In the genomic region with DNA sequence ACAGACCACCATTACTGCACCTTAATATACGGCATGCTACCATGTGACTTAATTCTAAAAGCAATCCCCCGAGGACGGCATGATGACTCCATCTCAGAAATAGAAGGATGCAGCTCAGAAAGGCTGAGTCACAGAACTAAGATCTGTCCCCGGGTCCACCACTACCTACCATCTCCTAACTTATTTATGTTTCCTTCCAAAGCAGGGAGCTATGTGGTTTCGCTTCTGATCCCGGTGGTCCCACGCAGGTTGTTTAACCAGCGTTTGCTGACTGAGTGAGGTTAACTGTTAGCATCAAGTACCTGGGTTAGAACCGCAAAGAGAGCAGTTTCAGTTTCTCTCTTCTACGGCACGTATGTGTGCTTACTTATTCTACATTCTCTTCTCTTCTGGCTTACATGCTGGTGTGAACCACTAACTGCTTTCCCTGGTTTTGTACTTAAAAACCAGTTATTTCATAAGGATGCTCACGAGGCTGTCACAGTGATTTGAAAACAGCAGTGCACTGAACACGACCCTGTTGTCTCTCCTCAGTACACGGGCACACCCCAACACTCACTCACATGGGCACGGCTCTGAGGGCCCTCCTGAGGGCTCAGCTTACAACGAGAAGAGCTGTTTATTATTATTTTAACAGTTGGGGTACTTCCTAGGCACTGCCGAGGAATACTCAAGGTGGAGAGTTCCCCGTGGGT, we compare ENCODE assay signal across 10 cellular contexts.
DNase-seq lines count a peak whose midpoint lies in the region; ATAC-seq lines count a peak whose summit lies in the region.
"Had no signal": no experiment of that assay in that cellular context is flagged by ENCODE, and none has a peak within 500 bp of the region (broad histone marks: within the 10 kb centered on the region; RNA-seq: fewer than 3 reads in every experiment).

No MANE protein-coding gene starts in this region.

- no peaks in the 10 kb centered on the region for H3K27me3 Mint-ChIP-seq in T-helper 1 cell treated with Interleukin-12 subunit alpha and Interleukin-12 subunit beta and Interleukin-4 antibody, amounts not matched to agents 30 μg/mL and 1 μg/mL, for 36 hours (ENCODE audit: low read depth)
- H3K27me3 Mint-ChIP-seq in stimulated activated naive CD8-positive, alpha-beta T cell treated with anti-CD3 and anti-CD28 coated beads, Interleukin-15, Interleukin-2, amounts not matched to agents 100 ng/mL and 50 ng/mL, for 24 hours = no peaks in the 10 kb centered on the region

- H3K79me1 ChIP-seq in trophoblast cell (ENCODE audit: low read length) = no peaks in the 10 kb centered on the region

- peak overlapping the region; percentile 87 for H3K4me3 Mint-ChIP-seq in T-helper 1 cell treated with Interleukin-12 subunit alpha and Interleukin-12 subunit beta and Interleukin-4 antibody, amounts not matched to agents 30 μg/mL and 1 μg/mL, for 36 hours
- peak overlapping the region; percentile 77 for H3K4me3 Mint-ChIP-seq in stimulated activated naive CD8-positive, alpha-beta T cell treated with anti-CD3 and anti-CD28 coated beads, Interleukin-15, Interleukin-2, amounts not matched to agents 100 ng/mL and 50 ng/mL, for 24 hours

- no peak overlapping the region for H2BK120ac ChIP-seq in trophoblast cell (ENCODE audit: insufficient read depth, low read length, poor library complexity)

- no peak overlapping the region for H2AFZ ChIP-seq in trophoblast cell (ENCODE audit: insufficient read depth, low read length, poor library complexity)
- H2AFZ ChIP-seq: parathyroid adenoma had no signal

- no peak overlapping the region for H3K23ac ChIP-seq in trophoblast cell (ENCODE audit: low read length)

- H4K12ac ChIP-seq in trophoblast cell (ENCODE audit: low read depth, low read length) = no peak overlapping the region

- H4K91ac ChIP-seq in trophoblast cell (ENCODE audit: low read depth, low read length) = no peak overlapping the region

- H3K9me3 Mint-ChIP-seq in T-helper 1 cell treated with Interleukin-12 subunit alpha and Interleukin-12 subunit beta and Interleukin-4 antibody, amounts not matched to agents 30 μg/mL and 1 μg/mL, for 36 hours = no peaks in the 10 kb centered on the region
- H3K9me3 Mint-ChIP-seq in stimulated activated naive CD8-positive, alpha-beta T cell treated with anti-CD3 and anti-CD28 coated beads, Interleukin-15, Interleukin-2, amounts not matched to agents 100 ng/mL and 50 ng/mL, for 24 hours = no peaks in the 10 kb centered on the region

- no peak overlapping the region for H4K8ac ChIP-seq in trophoblast cell (ENCODE audit: low read depth, low read length)

- no peak overlapping the region for H3K9ac ChIP-seq in trophoblast cell (ENCODE audit: low read length)
- H3K9ac ChIP-seq: parathyroid adenoma had no signal

- peak overlapping the region in 1 of 2 donors; percentile 34 for H3K4me3 ChIP-seq in esophagus (ENCODE audit: low read depth in 1 of 2, low read length in 2 of 2)
- H3K4me3 ChIP-seq in trophoblast cell (ENCODE audit: low read depth, low read length) = no peak overlapping the region
- H3K4me3 ChIP-seq: SK-N-MC had no signal

- peaks cover 5 to 17% of the 10 kb centered on the region in 2 donors for H3K4me1 ChIP-seq in esophagus (ENCODE audit: control insufficient read depth in 2 of 2, insufficient read depth in 2 of 2, low read length in 1 of 2)
- H3K4me1 ChIP-seq in trophoblast cell (ENCODE audit: control insufficient read depth in 1 of 2, insufficient read depth in 2 of 2, low read length in 2 of 2) = no peaks in the 10 kb centered on the region

- H2AK5ac ChIP-seq in trophoblast cell (ENCODE audit: low read length) = no peak overlapping the region

- no peak overlapping the region for H3K14ac ChIP-seq in trophoblast cell (ENCODE audit: low read length)

- intact Hi-C loops in Right ventricle myocardium inferior (cut with DNase I) = no loop called here

- H3K9me3 ChIP-seq in esophagus (ENCODE audit: control insufficient read depth in 2 of 2, insufficient read depth in 1 of 2, low read depth in 1 of 2, low read length in 1 of 2) = no peaks in the 10 kb centered on the region
- no peaks in the 10 kb centered on the region for H3K9me3 ChIP-seq in trophoblast cell (ENCODE audit: insufficient read depth, low read depth, low read length)

- H3K18ac ChIP-seq in trophoblast cell (ENCODE audit: low read length) = no peak overlapping the region

- H2BK12ac ChIP-seq in trophoblast cell (ENCODE audit: low read length) = no peak overlapping the region

- ATAC-seq in GM19035 (IDR thresholded peaks at IDR 0.05; ENCODE audit: unreplicated experiment) = peak; percentile 56
- peak; percentile 55 for ATAC-seq in HG02973 (IDR thresholded peaks at IDR 0.05; ENCODE audit: unreplicated experiment)
- no peak for ATAC-seq in Right ventricle myocardium inferior

- peak overlapping the region; percentile 10 to 86 for H3K27ac ChIP-seq in esophagus (ENCODE audit: low read depth in 2 of 2, low read length in 1 of 2)
- no peak overlapping the region for H3K27ac ChIP-seq in trophoblast cell (ENCODE audit: low read depth, low read length)
- H3K27ac ChIP-seq: parathyroid adenoma, SK-N-MC had no signal

- H3K36me3 ChIP-seq in esophagus (ENCODE audit: control insufficient read depth in 2 of 2, insufficient read depth in 2 of 2, low read length in 1 of 2) (no peaks in the 10 kb centered on the region), trophoblast cell (ENCODE audit: control insufficient read depth in 1 of 2, insufficient read depth in 2 of 2, low read length in 2 of 2) (no peaks in the 10 kb centered on the region)

- peaks cover 84% of the 10 kb centered on the region for H3K4me1 Mint-ChIP-seq in T-helper 1 cell treated with Interleukin-12 subunit alpha and Interleukin-12 subunit beta and Interleukin-4 antibody, amounts not matched to agents 30 μg/mL and 1 μg/mL, for 36 hours (ENCODE audit: low read depth)
- peaks cover 96% of the 10 kb centered on the region for H3K4me1 Mint-ChIP-seq in stimulated activated naive CD8-positive, alpha-beta T cell treated with anti-CD3 and anti-CD28 coated beads, Interleukin-15, Interleukin-2, amounts not matched to agents 100 ng/mL and 50 ng/mL, for 24 hours (ENCODE audit: low read depth)

- H3K27me3 ChIP-seq in esophagus (ENCODE audit: control insufficient read depth in 1 of 2, insufficient read depth in 2 of 2, low read length in 2 of 2) (no peaks in the 10 kb centered on the region), trophoblast cell (ENCODE audit: insufficient read depth, low read length) (no peaks in the 10 kb centered on the region)

- no peak overlapping the region for H2BK5ac ChIP-seq in trophoblast cell (ENCODE audit: low read depth, low read length, poor library complexity)

- no peak overlapping the region for H3K4me2 ChIP-seq in trophoblast cell (ENCODE audit: low read length)

- H3K79me2 ChIP-seq in trophoblast cell (ENCODE audit: control insufficient read depth, insufficient read depth, low read length, poor library complexity) = no peaks in the 10 kb centered on the region

- H3K4ac ChIP-seq in trophoblast cell (ENCODE audit: low read depth, low read length) = no peak overlapping the region

- WGBS in esophagus, 2 donors = 46 to 47% methylated on average over 18 of the region's 18 CpGs
- no CpG with 5 or more reads among the region's 18 CpGs for WGBS in trophoblast cell (ENCODE audit: extremely low coverage, insufficient coverage, insufficient read length)

- no peak for DNase-seq in AML-193 (lab: John Stamatoyannopoulos, UW)
- no peak for DNase-seq in trophoblast cell
- no peak for DNase-seq in Right ventricle myocardium inferior (ENCODE audit: missing footprints)

- H3K36me3 Mint-ChIP-seq in T-helper 1 cell treated with Interleukin-12 subunit alpha and Interleukin-12 subunit beta and Interleukin-4 antibody, amounts not matched to agents 30 μg/mL and 1 μg/mL, for 36 hours (ENCODE audit: low read depth) = peaks cover 27% of the 10 kb centered on the region
- peaks cover 35% of the 10 kb centered on the region for H3K36me3 Mint-ChIP-seq in stimulated activated naive CD8-positive, alpha-beta T cell treated with anti-CD3 and anti-CD28 coated beads, Interleukin-15, Interleukin-2, amounts not matched to agents 100 ng/mL and 50 ng/mL, for 24 hours (ENCODE audit: low read depth)

- peak overlapping the region; percentile 100 for H3K27ac Mint-ChIP-seq in T-helper 1 cell treated with Interleukin-12 subunit alpha and Interleukin-12 subunit beta and Interleukin-4 antibody, amounts not matched to agents 30 μg/mL and 1 μg/mL, for 36 hours
- H3K27ac Mint-ChIP-seq in stimulated activated naive CD8-positive, alpha-beta T cell treated with anti-CD3 and anti-CD28 coated beads, Interleukin-15, Interleukin-2, amounts not matched to agents 100 ng/mL and 50 ng/mL, for 24 hours = peak overlapping the region; percentile 94
